ENCODE assay signal across 21 cellular contexts in genomic region chr13:37686501-37686900, GRCh38.
"Had no signal": no experiment of that assay in that cellular context is flagged by ENCODE, and none has a peak within 500 bp of the region (broad histone marks: within the 10 kb centered on the region; RNA-seq: fewer than 3 reads in every experiment).

No MANE protein-coding gene starts in this region.

- H3K36me3 Mint-ChIP-seq: memory B cell had no signal

- H3K4me1 Mint-ChIP-seq: memory B cell; natural killer cell; stimulated activated naive CD8-positive, alpha-beta T cell treated with anti-CD3 and anti-CD28 coated beads, Interleukin-15, amount 100 ng/mL, for 72 hours had no signal

- H3K9me3 Mint-ChIP-seq: memory B cell; stimulated activated naive CD8-positive, alpha-beta T cell treated with anti-CD3 and anti-CD28 coated beads, Interleukin-15, amount 100 ng/mL, for 72 hours had no signal

- H3K27me3 ChIP-seq: dorsolateral prefrontal cortex, gastrocnemius medialis, pancreas, right lobe of liver, suprapubic skin, transverse colon, upper lobe of right lung, uterus had no signal

- H3K4me1 ChIP-seq: gastrocnemius medialis, pancreas, right lobe of liver, suprapubic skin, transverse colon, upper lobe of right lung had no signal

- H3K9me3 ChIP-seq: gastrocnemius medialis, pancreas, right lobe of liver, suprapubic skin, transverse colon, upper lobe of right lung, uterus had no signal

- H3K36me3 ChIP-seq: gastrocnemius medialis, pancreas, right lobe of liver, suprapubic skin, transverse colon, upper lobe of right lung, uterus had no signal

- H3K4me2 ChIP-seq: smooth muscle cell had no signal

- H3K27me3 Mint-ChIP-seq: memory B cell; stimulated activated naive CD8-positive, alpha-beta T cell treated with anti-CD3 and anti-CD28 coated beads, Interleukin-15, amount 100 ng/mL, for 72 hours had no signal

- H3K27ac Mint-ChIP-seq: memory B cell, natural killer cell had no signal

- DNase-seq: dorsolateral prefrontal cortex; effector CD4-positive, alpha-beta T cell; foreskin fibroblast; gastrocnemius medialis; kidney; natural killer cell; pancreas; right lobe of liver; stimulated activated CD4-positive, alpha-beta T cell treated with anti-CD3 and anti-CD28 coated beads, Interleukin-12 subunit alpha, Interleukin-12 subunit beta, amount 100 ng/mL, for 4 hours; stimulated activated CD4-positive, alpha-beta T cell treated with anti-CD3 and anti-CD28 coated beads, Interleukin-1b, Interleukin-23, amount 100 ng/mL, for 48 hours; stimulated activated CD4-positive, alpha-beta T cell treated with anti-CD3 and anti-CD28 coated beads, Interleukin-4, amount 100 ng/mL, for 1 hour; stimulated activated CD8-positive, alpha-beta memory T cell treated with anti-CD3 and anti-CD28 coated beads, Interleukin-4, amount 100 ng/mL, for 48 hours; stimulated activated naive CD4-positive, alpha-beta T cell; stimulated activated naive CD8-positive, alpha-beta T cell treated with anti-CD3 and anti-CD28 coated beads, Interleukin-15, amount 100 ng/mL, for 72 hours; transverse colon; upper lobe of right lung; uterus had no signal

- H3K4me3 ChIP-seq: dorsolateral prefrontal cortex, gastrocnemius medialis, lung, pancreas, right lobe of liver, smooth muscle cell, suprapubic skin, transverse colon, upper lobe of right lung, uterus had no signal

- H3K4me3 Mint-ChIP-seq: memory B cell; natural killer cell; stimulated activated naive CD8-positive, alpha-beta T cell treated with anti-CD3 and anti-CD28 coated beads, Interleukin-15, amount 100 ng/mL, for 72 hours had no signal

- H3K27ac ChIP-seq: dorsolateral prefrontal cortex, gastrocnemius medialis, pancreas, right lobe of liver, suprapubic skin, transverse colon, upper lobe of right lung, uterus had no signal
